In genomic region chr6:6588064-6588923, GRCh38 we compare ENCODE assay signal across 8 cellular contexts. TPM values are rescaled to one million over a fixed set of nuclear protein-coding genes. Genes with fewer than 3 reads are reported as not detected.
DNase-seq lines count a peak whose midpoint lies in the region; ATAC-seq and TF ChIP-seq lines count a peak whose summit lies in the region.

LY86 (plus strand) TSS chr6:6588720; CDS start chr6:6588735, 15 bp downstream.

- H3K9me2 ChIP-seq in GM23248 (ENCODE audit: insufficient read depth): no peaks in the 10 kb centered on the region

- no peak within 1 kb of the TSS for H3K4me2 ChIP-seq in GM23248 (ENCODE audit: unreplicated experiment)

- no peak within 1 kb of the TSS for H3K9ac ChIP-seq in GM23248

- H3K27me3 ChIP-seq in heart left ventricle (no peaks in the 10 kb centered on the region), GM23248 (replicated peaks; ENCODE audit: insufficient read depth) (no peaks in the 10 kb centered on the region), foreskin keratinocyte (no peaks in the 10 kb centered on the region)

- in situ Hi-C loops in GM23248 (cut with MboI): no loop called here

- H3K9me3 ChIP-seq in KOPT-K1 (ENCODE audit: insufficient read depth, low read length, poor library complexity, severe bottlenecking) (no peaks in the 10 kb centered on the region), heart left ventricle (no peaks in the 10 kb centered on the region), GM23248 (ENCODE audit: low read depth) (no peaks in the 10 kb centered on the region)

- H3F3A ChIP-seq in GM23248 (ENCODE audit: insufficient read depth): no peaks in the 10 kb centered on the region

- H4K20me1 ChIP-seq in GM23248 (ENCODE audit: insufficient read depth): no peaks in the 10 kb centered on the region

- WGBS in heart left ventricle, 4 donors: 47 to 64% (median 61%) methylated on average over 12 to 14 of the region's 14 CpGs
- 2 to 3% methylated on average over 14 of the region's 14 CpGs for WGBS in GM23248 (ENCODE audit: low coverage in 1 of 2, low lambda C conversion rate in 2 of 2, missing lambda C conversion rate in 2 of 2), 2 experiments

- no peak within 1 kb of the TSS for H2AFZ ChIP-seq in GM23248

- H3K79me2 ChIP-seq in GM23248 (ENCODE audit: insufficient read depth): no peaks in the 10 kb centered on the region

- intact Hi-C loops in heart left ventricle (cut with DNase I): no loop called here

- peak in 3 of 5 donors; percentile 56 to 60 (median 57) for DNase-seq in heart left ventricle
- no peak for DNase-seq in GM23248
- no peak for DNase-seq in COR-L47 (lab: John Stamatoyannopoulos, UW)
- DNase-seq in foreskin keratinocyte: no peak
- DNase-seq in D341Med (ENCODE audit: low spot score): no peak

- ATAC-seq in GM21526 (IDR thresholded peaks at IDR 0.05; ENCODE audit: low FRiP score, unreplicated experiment): peak; percentile 43
- ATAC-seq in heart left ventricle: peak; percentile 28 to 60 (median 44)
- ATAC-seq in foreskin keratinocyte: no peak

- no peak for TF ChIP-seq CTCF in heart left ventricle (IDR thresholded peaks at IDR 0.05)
- TF ChIP-seq CTCF in foreskin keratinocyte (conservative IDR thresholded peaks at IDR 0.05): no peak

- H3K4me1 ChIP-seq in heart left ventricle (peaks cover 0 to 59% (median 40%) of the 10 kb centered on the region in 12 donors), GM23248 (ENCODE audit: insufficient read depth) (no peaks in the 10 kb centered on the region), foreskin keratinocyte (no peaks in the 10 kb centered on the region)

- H3K36me3 ChIP-seq in KOPT-K1 (ENCODE audit: insufficient read depth, low read length): no peaks in the 10 kb centered on the region
- H3K36me3 ChIP-seq in heart left ventricle: no peaks in the 10 kb centered on the region
- no peaks in the 10 kb centered on the region for H3K36me3 ChIP-seq in GM23248 (ENCODE audit: low read depth)

- TF ChIP-seq POLR2A in GM15510 (IDR thresholded peaks at IDR 0.05; ENCODE audit: borderline replicate concordance, extremely low read depth, insufficient read length): peak; percentile 41
- TF ChIP-seq POLR2A in heart left ventricle (IDR thresholded peaks at IDR 0.05): no peak

- peak within 1 kb of the TSS in 8 of 12 donors; percentile 1 to 54 (median 26) for H3K4me3 ChIP-seq in heart left ventricle
- H3K4me3 ChIP-seq in GM23248: no peak within 1 kb of the TSS

- H3K27ac ChIP-seq in KOPT-K1 (ENCODE audit: low read depth, low read length, poor library complexity, severe bottlenecking) (peak within 1 kb of the TSS; percentile 53), heart left ventricle (peak within 1 kb of the TSS in 10 of 12 donors; percentile 9 to 89 (median 52)), GM23248 (no peak within 1 kb of the TSS), foreskin keratinocyte (no peak within 1 kb of the TSS)

RNA-seq across cellular contexts. Expression of gene LY86, which starts in this region (rescaled TPM):
- 10 to 100 TPM in 1 of 9 donors, 1 to 10 TPM in 3, under 1 TPM in 5; 0.34 to 13.4 (median 0.75) TPM for total RNA-seq in heart left ventricle
- under 1 TPM; 0.23 to 1.00 TPM for polyA plus RNA-seq in heart left ventricle
- total RNA-seq in GM23248 (2014; rRNA removed; shearing (Covaris generic)): not detected in 2 replicates
- 0.16 TPM in 1 of 2 replicates, not detected in the other for polyA plus RNA-seq in GM23248 (2016; fragmentation: Nextera tagmentation; extraction: Ambion mirVana)
- not detected in 2 replicates for total RNA-seq in foreskin keratinocyte
- polyA plus RNA-seq in foreskin keratinocyte: not detected in 2 replicates

Comparison
In these comparisons a context has a peak if more than half of its experiments do, and no peak if none do; other contexts are left out.
1. H3K27ac ChIP-seq: peak in KOPT-K1 (single experiment) and heart left ventricle (10 of 12); none in GM23248 (single experiment) and foreskin keratinocyte (single experiment).
2. DNase-seq: peak in heart left ventricle (3 of 5); none in GM23248 (single experiment), COR-L47 (single experiment), foreskin keratinocyte (0 of 2) and D341Med (single experiment).